ENCODE assay signal across 1 cellular context in genomic region chr20:18743665-18744440, GRCh38.
TF ChIP-seq lines count a peak whose summit lies in the region.

No MANE protein-coding gene starts in this region.

TF ChIP-seq in SK-N-SH treated with all-trans-retinoic acid at 6 μM for 48 hours, 23 proteins besides CTCF, POLR2A, EP300 and RAD21 (continued from another document):
- no peak for TF ChIP-seq POU6F1 (CRISPR knock-in tag; IDR thresholded peaks at IDR 0.05; ENCODE audit: borderline replicate concordance, low read depth)
- no peak for TF ChIP-seq RARB (CRISPR knock-in tag; IDR thresholded peaks at IDR 0.05)
- no peak for TF ChIP-seq ZNF70 (CRISPR knock-in tag; IDR thresholded peaks at IDR 0.05)
- TF ChIP-seq ZNF8 (CRISPR knock-in tag; IDR thresholded peaks at IDR 0.05): no peak
- TF ChIP-seq ISL1 (CRISPR knock-in tag; IDR thresholded peaks at IDR 0.05): no peak
- no peak for TF ChIP-seq PPARA (CRISPR knock-in tag; IDR thresholded peaks at IDR 0.05; ENCODE audit: borderline replicate concordance)
